ENCODE assay signal across 8 cellular contexts in genomic region chr3:47162695-47163022, GRCh38. TPM values are rescaled to one million over a fixed set of nuclear protein-coding genes. Genes with fewer than 3 reads are reported as not detected.
DNase-seq lines count a peak whose midpoint lies in the region; ATAC-seq and TF ChIP-seq lines count a peak whose summit lies in the region.

No MANE protein-coding gene starts in this region.

- H3K27me3 Mint-ChIP-seq in progenitor cell of endocrine pancreas = no peaks in the 10 kb centered on the region

- DNase-seq in NCI-H510A treated with DMSO at 0.1 percent for 48 hours (lab: John Stamatoyannopoulos, UW) (peak; percentile 7), NCI-H510A (lab: John Stamatoyannopoulos, UW) (no peak), SJCRH30 (peak in 1 of 2 experiments; percentile 12), fibroblast of gingiva (ENCODE audit: low read depth) (peak; percentile 1), progenitor cell of endocrine pancreas (ENCODE audit: low spot score, unreplicated experiment) (no peak)

- H3K4me3 ChIP-seq in SJCRH30 = peak overlapping the region; percentile 92

- no peak for ATAC-seq in GM21717 (IDR thresholded peaks at IDR 0.05; ENCODE audit: unreplicated experiment)
- ATAC-seq in HG02610 (IDR thresholded peaks at IDR 0.05; ENCODE audit: unreplicated experiment) = no peak
- ATAC-seq in HG03159 (IDR thresholded peaks at IDR 0.05; ENCODE audit: unreplicated experiment) = no peak

- H3K4me1 Mint-ChIP-seq in progenitor cell of endocrine pancreas (ENCODE audit: low read depth) = peaks cover 36% of the 10 kb centered on the region

- H3K4me1 ChIP-seq in SJCRH30 = peaks cover 7% of the 10 kb centered on the region; the same call in 1 of the 2 replicates

- no peaks in the 10 kb centered on the region for H3K9me3 ChIP-seq in SJCRH30 (replicated peaks)

- peak overlapping the region; percentile 99 for H3K27ac Mint-ChIP-seq in progenitor cell of endocrine pancreas

- H3K9me3 Mint-ChIP-seq in progenitor cell of endocrine pancreas (ENCODE audit: low read depth) = no peaks in the 10 kb centered on the region

- H3K36me3 Mint-ChIP-seq in progenitor cell of endocrine pancreas (ENCODE audit: insufficient read depth) = peaks cover 2% of the 10 kb centered on the region

- no peak for TF ChIP-seq CTCF in progenitor cell of endocrine pancreas (IDR thresholded peaks at IDR 0.05; ENCODE audit: unreplicated experiment)

- H3K27me3 ChIP-seq in SJCRH30 = no peaks in the 10 kb centered on the region

- peak overlapping the region; percentile 91 for H3K4me3 Mint-ChIP-seq in progenitor cell of endocrine pancreas (ENCODE audit: low read depth)

- H3K27ac ChIP-seq in SJCRH30 = peak overlapping the region; percentile 88

- peaks cover 3% of the 10 kb centered on the region; the same call in 1 of the 2 replicates for H3K36me3 ChIP-seq in SJCRH30

RNA-seq across cellular contexts. Expression of gene SETD2, which starts 1.3 kb away (rescaled TPM):
- 35.3 and 38.5 TPM in 2 replicates for total RNA-seq in SJCRH30 (2014; rRNA removed; shearing (Covaris generic))
- total RNA-seq in progenitor cell of endocrine pancreas = 71.4 and 73.9 TPM in 2 replicates

Comparison
In these comparisons a context has a peak if more than half of its experiments do, and no peak if none do; other contexts are left out.
1. DNase-seq: peak in NCI-H510A treated with DMSO at 0.1 percent for 48 hours (single experiment) and fibroblast of gingiva (single experiment); none in NCI-H510A (single experiment) and progenitor cell of endocrine pancreas (single experiment).